ENCODE assay signal across 1 cellular context in genomic region chr7:114879554-114879953, GRCh38.
TF ChIP-seq lines count a peak whose summit lies in the region.

No MANE protein-coding gene starts in this region.

TF ChIP-seq in A549, 52 proteins besides CTCF, POLR2A, EP300 and RAD21 (continued from another document):
- no peak for TF ChIP-seq HDAC2 (IDR thresholded peaks at IDR 0.05)
- no peak for TF ChIP-seq MAFK (IDR thresholded peaks at IDR 0.05; ENCODE audit: partially characterized antibody)
- TF ChIP-seq JUNB (IDR thresholded peaks at IDR 0.05), result no peak
